Comparison of ENCODE assay signal across 9 cellular contexts in genomic region chr9:73038613-73039012, GRCh38.
DNase-seq lines count a peak whose midpoint lies in the region; ATAC-seq and TF ChIP-seq lines count a peak whose summit lies in the region.
"Had no signal": no experiment of that assay in that cellular context is flagged by ENCODE, and none has a peak within 500 bp of the region (broad histone marks: within the 10 kb centered on the region; RNA-seq: fewer than 3 reads in every experiment).

No MANE protein-coding gene starts in this region.

- H3K36me3 Mint-ChIP-seq in CD8-positive, alpha-beta memory T cell: no peaks in the 10 kb centered on the region

- CTCF ChIA-PET in CD8-positive, alpha-beta memory T cell (lab: Charles Lee): interaction anchor here (1.7 kb wide), 1 partner anchor 16 kb away, joined by 4 read pairs; no protein-coding TSS in a partner anchor

- no peaks in the 10 kb centered on the region for H3K4me1 Mint-ChIP-seq in CD8-positive, alpha-beta memory T cell

- 18% methylated on average over 2 of the region's 2 CpGs for WGBS in esophagus muscularis mucosa

- H3K27me3 Mint-ChIP-seq in CD8-positive, alpha-beta memory T cell: peaks cover 1 to 53% of the 10 kb centered on the region in 2 donors

- POLR2A ChIA-PET in CD8-positive, alpha-beta memory T cell (lab: Charles Lee): no interaction called here

- no peaks in the 10 kb centered on the region for H3K9me3 ChIP-seq in esophagus muscularis mucosa
- H3K9me3 ChIP-seq in tibial artery: no peaks in the 10 kb centered on the region
- H3K9me3 ChIP-seq in CD8-positive, alpha-beta memory T cell (ENCODE audit: low read length): no peaks in the 10 kb centered on the region

- TF ChIP-seq EP300 in esophagus muscularis mucosa (IDR thresholded peaks at IDR 0.05): no peak

- H3K36me3 ChIP-seq in esophagus muscularis mucosa (no peaks in the 10 kb centered on the region), tibial artery (no peaks in the 10 kb centered on the region)
- no peaks in the 10 kb centered on the region for H3K36me3 ChIP-seq in CD8-positive, alpha-beta memory T cell (ENCODE audit: insufficient read depth, low read length)

- peak overlapping the region; percentile 87 to 91 (median 88) for H3K27ac ChIP-seq in esophagus muscularis mucosa (replicated peaks in 1 of 4)
- peak overlapping the region; percentile 82 for H3K27ac ChIP-seq in tibial artery
- H3K27ac ChIP-seq in CD8-positive, alpha-beta memory T cell (ENCODE audit: low read depth, low read length): no peak overlapping the region

- TF ChIP-seq POLR2A in esophagus muscularis mucosa (IDR thresholded peaks at IDR 0.05; ENCODE audit: low read depth): no peak

- H3K27me3 ChIP-seq in esophagus muscularis mucosa (no peaks in the 10 kb centered on the region), tibial artery (no peaks in the 10 kb centered on the region)
- no peaks in the 10 kb centered on the region for H3K27me3 ChIP-seq in CD8-positive, alpha-beta memory T cell (ENCODE audit: insufficient read depth, low read length, poor library complexity, severe bottlenecking)

- H3K4me1 ChIP-seq in esophagus muscularis mucosa: peaks cover 5 to 45% (median 33%) of the 10 kb centered on the region in 4 donors
- H3K4me1 ChIP-seq in tibial artery: peaks cover 0 to 48% (median 20%) of the 10 kb centered on the region in 4 donors
- no peaks in the 10 kb centered on the region for H3K4me1 ChIP-seq in CD8-positive, alpha-beta memory T cell (ENCODE audit: insufficient read depth, low read length)

- intact Hi-C loops in esophagus muscularis mucosa (cut with DNase I) (loop anchor here (10.0 kb wide), 1 partner anchor 116 kb away; the partner anchor contains the start of gene ANXA1), tibial artery (cut with DNase I; ENCODE audit: low total_unique reads) (no loop called here)

- H3K4me3 ChIP-seq in esophagus muscularis mucosa (peak overlapping the region; percentile 20 to 46 (median 34)), tibial artery (peak overlapping the region in 1 of 2 donors; percentile 27)
- H3K4me3 ChIP-seq in CD8-positive, alpha-beta memory T cell (ENCODE audit: low read length): no peak overlapping the region

- no peak for ATAC-seq in GM19035 (IDR thresholded peaks at IDR 0.05; ENCODE audit: unreplicated experiment)

- DNase-seq in NCI-H69 (lab: John Stamatoyannopoulos, UW) (peak; percentile 87), esophagus muscularis mucosa (ENCODE audit: extremely low spot score) (peak; percentile 94), midbrain (lab: John Stamatoyannopoulos, UW) (peak; percentile 41), tibial artery (peak; percentile 57 to 80), NCI-H82 treated with DMSO at 0.1 percent for 48 hours (lab: John Stamatoyannopoulos, UW; ENCODE audit: unreplicated experiment) (no peak), NCI-H2107 (lab: John Stamatoyannopoulos, UW) (no peak)
- no peak for DNase-seq in CD8-positive, alpha-beta memory T cell
- DNase-seq: activated naive CD4-positive, alpha-beta T cell treated with Interleukin-2 at 50 U/mL for 16 hours had no signal

- H3K27ac Mint-ChIP-seq in CD8-positive, alpha-beta memory T cell: no peak overlapping the region

- TF ChIP-seq CTCF in esophagus muscularis mucosa (IDR thresholded peaks at IDR 0.05): no peak
- TF ChIP-seq CTCF in tibial artery (IDR thresholded peaks at IDR 0.05): no peak

- no peaks in the 10 kb centered on the region for H3K9me3 Mint-ChIP-seq in CD8-positive, alpha-beta memory T cell

- no peak overlapping the region for H3K4me3 Mint-ChIP-seq in CD8-positive, alpha-beta memory T cell

Comparison
In these comparisons a context has a peak if more than half of its experiments do, and no peak if none do; other contexts are left out.
1. DNase-seq: peak in NCI-H69 (single experiment), esophagus muscularis mucosa (single experiment), midbrain (single experiment) and tibial artery (2 of 2); none in NCI-H82 treated with DMSO at 0.1 percent for 48 hours (single experiment), NCI-H2107 (single experiment) and CD8-positive, alpha-beta memory T cell (0 of 5).